Comparison of ENCODE assay signal across 34 cellular contexts in the genomic region with DNA sequence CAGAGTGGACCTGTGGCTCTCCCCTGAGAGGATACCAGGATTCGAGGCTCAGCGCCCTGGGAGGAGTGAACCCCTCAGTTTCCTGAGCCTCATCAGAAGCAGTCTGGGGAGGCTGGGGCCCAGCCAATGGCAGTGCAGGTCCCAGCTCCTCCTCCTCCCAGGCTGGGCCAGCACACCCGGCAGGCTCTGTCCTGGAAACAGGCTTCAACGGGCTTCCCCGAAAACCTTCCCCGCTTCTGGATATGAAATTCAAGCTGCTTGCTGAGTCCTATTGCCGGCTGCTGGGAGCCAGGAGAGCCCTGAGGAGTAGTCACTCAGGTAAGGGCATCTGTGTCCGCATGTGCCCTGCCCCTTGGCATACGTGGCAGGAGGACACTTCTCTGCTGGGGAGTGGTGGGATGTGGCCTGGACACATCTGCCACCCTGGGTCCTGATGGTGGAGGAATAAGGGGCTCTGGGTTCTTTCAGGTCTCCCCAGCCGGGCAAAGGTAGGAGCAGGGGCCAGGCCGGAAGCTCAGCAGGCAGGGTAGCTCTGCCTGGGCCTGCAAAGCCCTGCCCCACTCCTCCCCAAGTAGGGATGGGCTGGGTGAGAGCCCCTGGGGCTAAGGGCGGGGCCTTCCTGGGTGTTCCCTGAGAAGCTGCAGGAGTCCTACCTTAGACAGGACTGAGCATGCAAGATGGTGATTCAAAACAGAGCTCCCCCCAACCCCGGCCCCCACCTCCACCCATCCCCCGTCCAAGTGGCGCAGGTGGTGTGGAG. TPM values are rescaled to one million over a fixed set of nuclear protein-coding genes. Genes with fewer than 3 reads are reported as not detected.
DNase-seq lines count a peak whose midpoint lies in the region; ATAC-seq, FAIRE-seq and TF ChIP-seq lines count a peak whose summit lies in the region.
"Had no signal": no experiment of that assay in that cellular context is flagged by ENCODE, and none has a peak within 500 bp of the region (broad histone marks: within the 10 kb centered on the region; RNA-seq: fewer than 3 reads in every experiment).

GJB5 (plus strand) TSS at position 170 of the 760 bp plus-strand sequence. CDS start 2,284 bp downstream, outside the sequence.

- CTCF ChIA-PET in H1 (lab: Charles Lee; ENCODE audit: partially characterized antibody): interaction anchor here (1.0 to 5.9 kb wide), 3 partner anchors 9 to 98 kb away, joined by 4 to 42 read pairs (median 10); no protein-coding TSS in a partner anchor

- no peak within 1 kb of the TSS for H2BK5ac ChIP-seq in H1 (ENCODE audit: low read depth, low read length)

- H3K14ac ChIP-seq in H1 (ENCODE audit: insufficient read length): no peak within 1 kb of the TSS

- H3K23me2 ChIP-seq in H1 (ENCODE audit: low read depth, low read length): no peaks in the 10 kb centered on the region

- H3K9me3 ChIP-seq in H1 (ENCODE audit: insufficient read depth in 2 of 2, low read depth in 1 of 2, low read length in 1 of 2) (no peaks in the 10 kb centered on the region), gastroesophageal sphincter (no peaks in the 10 kb centered on the region)
- H3K9me3 ChIP-seq: A549, adrenal gland, BE2C, gastrocnemius medialis, upper lobe of left lung had no signal

- H3K79me1 ChIP-seq in H1 (ENCODE audit: low read depth, low read length): no peaks in the 10 kb centered on the region

- ATAC-seq in HG03520 (IDR thresholded peaks at IDR 0.05; ENCODE audit: unreplicated experiment): no peak
- ATAC-seq in GM18502 (IDR thresholded peaks at IDR 0.05; ENCODE audit: poor library complexity, unreplicated experiment): no peak
- ATAC-seq in gastroesophageal sphincter: no peak
- ATAC-seq: A549, gastrocnemius medialis, T-helper 17 cell had no signal

- H3K4me1 Mint-ChIP-seq in mesothelial cell of epicardium: no peaks in the 10 kb centered on the region
- H3K4me1 Mint-ChIP-seq: activated CD4-positive, alpha-beta memory T cell treated with anti-CD3 and anti-CD28 coated beads, Interleukin-2, amount 10 ng/mL, durations not matched to agents 7 days and 5 days; T-helper 17 cell had no signal

- H3K9ac ChIP-seq in H1 (replicated peaks in 1 of 4; ENCODE audit: extremely low read depth in 1 of 4, low read depth in 3 of 4, low read length in 3 of 4): no peak within 1 kb of the TSS
- H3K9ac ChIP-seq: KMS-11 had no signal

- H2AFZ ChIP-seq in H1 (ENCODE audit: low read length): no peak within 1 kb of the TSS; the same call in 1 of the 2 replicates

- H3K4me1 ChIP-seq in H1 (replicated peaks in 1 of 4; ENCODE audit: control insufficient read depth in 3 of 4, insufficient read depth in 4 of 4, low read length in 3 of 4) (peaks cover under 1 to 11% (median 6%) of the 10 kb centered on the region in 4 experiments), gastroesophageal sphincter (no peaks in the 10 kb centered on the region)
- H3K4me1 ChIP-seq: adrenal gland, BE2C, gastrocnemius medialis, upper lobe of left lung had no signal

- no peak within 1 kb of the TSS for H3K56ac ChIP-seq in H1 (replicated peaks; ENCODE audit: insufficient read length, low read depth, low read length)

- H3K27ac Mint-ChIP-seq in mesothelial cell of epicardium: peak within 1 kb of the TSS; percentile 52
- H3K27ac Mint-ChIP-seq: activated CD4-positive, alpha-beta memory T cell treated with anti-CD3 and anti-CD28 coated beads, Interleukin-2, amount 10 ng/mL, durations not matched to agents 7 days and 5 days; progenitor cell of endocrine pancreas; T-helper 17 cell had no signal

- no peaks in the 10 kb centered on the region for H3K36me3 ChIP-seq in H1 (ENCODE audit: control insufficient read depth in 2 of 4, insufficient read depth in 4 of 4, low read length in 3 of 4)
- no peaks in the 10 kb centered on the region for H3K36me3 ChIP-seq in gastroesophageal sphincter
- H3K36me3 ChIP-seq: adrenal gland, BE2C, gastrocnemius medialis, upper lobe of left lung had no signal

- no peak within 1 kb of the TSS for H3K4me3 Mint-ChIP-seq in mesothelial cell of epicardium
- H3K4me3 Mint-ChIP-seq: activated CD4-positive, alpha-beta memory T cell treated with anti-CD3 and anti-CD28 coated beads, Interleukin-2, amount 10 ng/mL, durations not matched to agents 7 days and 5 days; T-helper 17 cell had no signal

- H3K79me2 ChIP-seq in H1 (ENCODE audit: control insufficient read depth in 1 of 2, insufficient read depth in 2 of 2, low read length in 2 of 2): no peaks in the 10 kb centered on the region

- TF ChIP-seq CTCF in H1 (IDR thresholded peaks at IDR 0.05; ENCODE audit: control extremely low read depth in 1 of 3, insufficient read depth in 1 of 3, low read depth in 1 of 3, low read length in 3 of 3) (no peak), mesothelial cell of epicardium (IDR thresholded peaks at IDR 0.05; ENCODE audit: unreplicated experiment) (no peak), gastroesophageal sphincter (IDR thresholded peaks at IDR 0.05) (no peak)

- TF ChIP-seq RAD21 in H1 (IDR thresholded peaks at IDR 0.05 in 1 of 2, conservative IDR thresholded peaks at IDR 0.05 in 1 of 2; ENCODE audit: low read depth in 2 of 2, low read length in 2 of 2): no peak

- peaks cover 3% of the 10 kb centered on the region for H3K9me3 Mint-ChIP-seq in mesothelial cell of epicardium
- H3K9me3 Mint-ChIP-seq: activated CD4-positive, alpha-beta memory T cell treated with anti-CD3 and anti-CD28 coated beads, Interleukin-2, amount 10 ng/mL, durations not matched to agents 7 days and 5 days had no signal

- TF ChIP-seq EP300 in H1 (IDR thresholded peaks at IDR 0.05; ENCODE audit: borderline replicate concordance in 1 of 2, low read depth in 2 of 2, low read length in 2 of 2): no peak
- no peak for TF ChIP-seq EP300 in gastroesophageal sphincter (IDR thresholded peaks at IDR 0.05)

- peak within 1 kb of the TSS; percentile 85; the same call in 1 of the 2 replicates for H3K18ac ChIP-seq in H1 (ENCODE audit: extremely low read depth, low read length)

- 72% methylated on average over 12 of the region's 15 CpGs; no CpG with 5 or more reads in 1 of the 2 experiments for WGBS in H1 (ENCODE audit: extremely low coverage in 1 of 2, insufficient coverage in 1 of 2, insufficient read length in 1 of 2, insufficient replicate concordance in 2 of 2, low coverage in 1 of 2, low lambda C conversion rate in 2 of 2, missing lambda C conversion rate in 1 of 2), 2 experiments
- WGBS in gastroesophageal sphincter (ENCODE audit: low coverage in 1 of 2), 2 donors: 40% methylated on average over 3 of the region's 15 CpGs; no CpG with 5 or more reads in 1 of the 2 donors

- H3K27ac ChIP-seq in H1 (ENCODE audit: low read depth, low read length) (0 out of 2 replicates have a peak within 1 kb of the TSS, but pooled peaks have one; percentile 27), gastroesophageal sphincter (no peak within 1 kb of the TSS)
- H3K27ac ChIP-seq: A549, adrenal gland, gastrocnemius medialis, KMS-11, upper lobe of left lung, VCaP had no signal

- peak within 1 kb of the TSS; percentile 88; the same call in 1 of the 2 replicates for H2BK15ac ChIP-seq in H1 (ENCODE audit: low read length)

- H2AK5ac ChIP-seq in H1 (ENCODE audit: low read depth, low read length): peak within 1 kb of the TSS; percentile 67; the same call in 1 of the 2 replicates

- POLR2A ChIA-PET in H1 (lab: Charles Lee; ENCODE audit: partially characterized antibody): interaction anchor here (1.2 to 1.4 kb wide), 2 partner anchors 9 to 67 kb away, joined by 3 to 4 read pairs; no protein-coding TSS in a partner anchor

- no peak within 1 kb of the TSS for H4K8ac ChIP-seq in H1 (ENCODE audit: extremely low read depth, insufficient read depth, low read length)

- H3K4me2 ChIP-seq in H1 (ENCODE audit: insufficient read depth in 1 of 2, low read depth in 2 of 2, low read length in 2 of 2): peak within 1 kb of the TSS in 1 of 2 experiments; percentile 39; a peak in 2 of 4 replicates
- H3K4me2 ChIP-seq: A549, KMS-11 had no signal

- H3K4ac ChIP-seq in H1 (replicated peaks; ENCODE audit: insufficient read length, low read depth, low read length): no peak within 1 kb of the TSS

- no peaks in the 10 kb centered on the region for H4K20me1 ChIP-seq in H1 (replicated peaks in 1 of 2; ENCODE audit: control insufficient read depth in 1 of 2, insufficient read depth in 2 of 2, low read length in 2 of 2)

- no peak within 1 kb of the TSS for H4K5ac ChIP-seq in H1 (ENCODE audit: insufficient read length, low read depth, low read length)

- FAIRE-seq in H1 (lab: Jason Lieb, UNC): no peak
- FAIRE-seq: A549, endothelial cell of umbilical vein had no signal

- H3K27me3 ChIP-seq in H1 (replicated peaks in 1 of 4; ENCODE audit: control insufficient read depth in 3 of 4, extremely low read depth in 1 of 4, insufficient read depth in 3 of 4, low read length in 3 of 4): no peaks in the 10 kb centered on the region
- peaks cover 37% of the 10 kb centered on the region for H3K27me3 ChIP-seq in gastroesophageal sphincter
- H3K27me3 ChIP-seq: adrenal gland, BE2C, gastrocnemius medialis, upper lobe of left lung had no signal

- H3K4me3 ChIP-seq in H1 (ENCODE audit: extremely low read depth in 1 of 4, insufficient read depth in 2 of 4, low read depth in 3 of 4, low read length in 4 of 4) (no peak within 1 kb of the TSS), gastroesophageal sphincter (no peak within 1 kb of the TSS)
- H3K4me3 ChIP-seq: A549, adrenal gland, gastrocnemius medialis, upper lobe of left lung had no signal

- no peaks in the 10 kb centered on the region for H3K36me3 Mint-ChIP-seq in mesothelial cell of epicardium

- H3K27me3 Mint-ChIP-seq in mesothelial cell of epicardium (ENCODE audit: low read depth): no peaks in the 10 kb centered on the region

- H2BK20ac ChIP-seq in H1 (ENCODE audit: low read length): peak within 1 kb of the TSS; percentile 52; the same call in 1 of the 2 replicates

- H3K23ac ChIP-seq in H1 (ENCODE audit: insufficient read length): no peak within 1 kb of the TSS

- H2BK12ac ChIP-seq in H1 (ENCODE audit: low read depth, low read length): peak within 1 kb of the TSS; percentile 82; the same call in 1 of the 2 replicates

- peak within 1 kb of the TSS; percentile 3 for H2BK120ac ChIP-seq in H1 (replicated peaks; ENCODE audit: low read depth, low read length)

- DNase-seq in NCI-H526 (lab: John Stamatoyannopoulos, UW) (peak; percentile 22 to 47), NCI-H526 treated with DMSO at 0.1 percent for 48 hours (lab: John Stamatoyannopoulos, UW) (no peak), H1 (ENCODE audit: low read depth in 1 of 2, low spot score in 2 of 2) (no peak), mesothelial cell of epicardium (ENCODE audit: low spot score in 2 of 2, unreplicated experiment in 2 of 2) (no peak), SKM-1 (lab: John Stamatoyannopoulos, UW; ENCODE audit: unreplicated experiment) (no peak)
- DNase-seq: activated CD4-positive, alpha-beta memory T cell treated with anti-CD3 and anti-CD28 coated beads, Interleukin-2, amount 10 ng/mL, durations not matched to agents 7 days and 5 days; activated T-cell treated with anti-CD3 and anti-CD28 coated beads for 4 hours; adrenal gland; BE2C; dermis blood vessel endothelial cell; DMS79 treated with DMSO at 0.1 percent for 48 hours; gastrocnemius medialis; H7; NCI-H1092; NCI-H2081; NCI-H748 treated with DMSO at 0.1 percent for 48 hours; OCI-M1; SIG-M5; stimulated activated CD4-positive, alpha-beta T cell treated with anti-CD3 and anti-CD28 coated beads, Interleukin-2, amount 100 ng/mL, for 48 hours; stimulated activated naive CD4-positive, alpha-beta T cell treated with Interleukin-2 at 50 U/mL for 16 hours; T-helper 17 cell had no signal

- no peak within 1 kb of the TSS for H4K91ac ChIP-seq in H1 (replicated peaks; ENCODE audit: insufficient read length, low read length)

- no peak for TF ChIP-seq POLR2A in H1 (IDR thresholded peaks at IDR 0.05; ENCODE audit: control extremely low read depth in 1 of 2, low read depth in 2 of 2, low read length in 2 of 2)
- TF ChIP-seq POLR2A in gastroesophageal sphincter (IDR thresholded peaks at IDR 0.05): no peak

RNA-seq across cellular contexts. Expression of gene GJB5, which starts in this region (rescaled TPM):
- 0.71 and 0.86 TPM in 2 replicates for total RNA-seq in H1 (2021; fragmentation: NEBNext Ultra II Directional; extraction: Animal tissue kit (Norgen Biotek cat#: 25700))
- polyA plus RNA-seq in H1 (2011; rRNA removed): 3.1 and 3.3 TPM in 2 replicates
- polyA plus RNA-seq in H1 (2011; cell fraction: cytosol; rRNA removed): 2.5 TPM
- 1.9 TPM for polyA plus RNA-seq in H1 (2011; cell fraction: nucleus; rRNA removed)
- polyA plus RNA-seq in H1 (2012, experiment 1 of 2): 0.69 to 1.5 TPM (median 1.1 TPM) in 4 replicates
- 1.2 TPM for polyA plus RNA-seq in H1 (2012, experiment 2 of 2)
- 1.4 TPM for polyA plus RNA-seq in H1 (2013, experiment 1 of 2)
- polyA plus RNA-seq in H1 (2013, experiment 2 of 2): 1.4 TPM
- polyA minus RNA-seq in H1 (2011; rRNA and poly(A)+ RNA removed): 1.0 and 1.7 TPM in 2 replicates
- not detected for polyA minus RNA-seq in H1 (2011; cell fraction: cytosol; rRNA and poly(A)+ RNA removed)
- polyA minus RNA-seq in H1 (2011; cell fraction: nucleus; rRNA and poly(A)+ RNA removed): 1.4 TPM
- total RNA-seq in mesothelial cell of epicardium (0.27 to 0.44 TPM (median 0.38 TPM) in 3 replicates), gastroesophageal sphincter (1 to 10 TPM in 1 of 4 donors, not detected in 3; 1.9 TPM)
- total RNA-seq: activated CD4-positive, alpha-beta memory T cell treated with anti-CD3 and anti-CD28 coated beads, Interleukin-2, amount 10 ng/mL, durations not matched to agents 7 days and 5 days; adrenal gland; endothelial cell of umbilical vein; gastrocnemius medialis; HT1080; mononuclear cell; progenitor cell of endocrine pancreas; skeletal muscle tissue; T-helper 17 cell had no signal
- polyA plus RNA-seq: adrenal gland, endothelial cell of umbilical vein, neural cell had no signal

Comparison
In these comparisons a context has a peak if more than half of its experiments do, and no peak if none do; other contexts are left out.
1. DNase-seq: peak in NCI-H526 (2 of 2); none in NCI-H526 treated with DMSO at 0.1 percent for 48 hours (single experiment), H1 (0 of 2), mesothelial cell of epicardium (0 of 2) and SKM-1 (single experiment).